Comparison of ENCODE assay signal across 10 cellular contexts in genomic region chr4:128524311-128524710, GRCh38.
DNase-seq lines count a peak whose midpoint lies in the region; ATAC-seq, FAIRE-seq and TF ChIP-seq lines count a peak whose summit lies in the region.
"Had no signal": no experiment of that assay in that cellular context is flagged by ENCODE, and none has a peak within 500 bp of the region (broad histone marks: within the 10 kb centered on the region; RNA-seq: fewer than 3 reads in every experiment).

No MANE protein-coding gene starts in this region.

- intact Hi-C loops in left cardiac atrium (cut with DNase I) (loop anchor here in 1 of 2 donors (10.0 kb wide), 1 partner anchor 60 kb away; no protein-coding TSS in a partner anchor), CD14-positive monocyte (cut with micrococcal nuclease) (no loop called here)
- intact Hi-C loops in CD8-positive, alpha-beta T cell (cut with DNase I, micrococcal nuclease) = no loop called here

- no peaks in the 10 kb centered on the region for H3K9me3 ChIP-seq in small intestine (ENCODE audit: control insufficient read depth, low read depth)
- no peaks in the 10 kb centered on the region for H3K9me3 ChIP-seq in CD8-positive, alpha-beta T cell (ENCODE audit: low read length)

- TF ChIP-seq CTCF in CD8-positive, alpha-beta T cell (IDR thresholded peaks at IDR 0.05) = no peak
- TF ChIP-seq CTCF in CD14-positive monocyte (IDR thresholded peaks at IDR 0.05) = no peak

- POLR2A ChIA-PET in CD8-positive, alpha-beta T cell (lab: Charles Lee) = no interaction called here

- H3K27ac Mint-ChIP-seq in CD8-positive, alpha-beta T cell = no peak overlapping the region
- no peak overlapping the region for H3K27ac Mint-ChIP-seq in CD14-positive monocyte

- H3K9me3 Mint-ChIP-seq in CD8-positive, alpha-beta T cell = no peaks in the 10 kb centered on the region
- H3K9me3 Mint-ChIP-seq in CD14-positive monocyte = peaks cover 0 to 1% (median 0%) of the 10 kb centered on the region in 7 donors

- H3K4me1 ChIP-seq in small intestine (ENCODE audit: control insufficient read depth in 2 of 2, insufficient read depth in 1 of 2, low read depth in 1 of 2, low read length in 1 of 2) = no peaks in the 10 kb centered on the region
- H3K4me1 ChIP-seq in CD8-positive, alpha-beta T cell (ENCODE audit: insufficient read depth, low read length) = no peaks in the 10 kb centered on the region

- H3K27ac ChIP-seq in small intestine (ENCODE audit: low read depth in 1 of 2, low read length in 1 of 2) = no peak overlapping the region
- no peak overlapping the region for H3K27ac ChIP-seq in CD8-positive, alpha-beta T cell (ENCODE audit: low read depth, low read length)

- peak; percentile 29 to 83 for ATAC-seq in left cardiac atrium
- ATAC-seq in CD8-positive, alpha-beta T cell = no peak

- FAIRE-seq in H54 (lab: Jason Lieb, UNC) (peak; percentile 60), small intestine (lab: Jason Lieb, UNC) (no peak)
- FAIRE-seq: endometrium had no signal

- H3K4me3 ChIP-seq in small intestine (ENCODE audit: low read depth in 1 of 2, low read length in 2 of 2) = no peak overlapping the region
- no peak overlapping the region for H3K4me3 ChIP-seq in CD8-positive, alpha-beta T cell (ENCODE audit: low read depth, low read length)

- peaks cover 20% of the 10 kb centered on the region for H3K27me3 Mint-ChIP-seq in CD8-positive, alpha-beta T cell (ENCODE audit: low read depth)
- peaks cover 0 to 2% (median 1%) of the 10 kb centered on the region in 3 donors for H3K27me3 Mint-ChIP-seq in CD14-positive monocyte (ENCODE audit: low read depth in 3 of 3)

- H3K4me1 Mint-ChIP-seq in CD8-positive, alpha-beta T cell (ENCODE audit: low read depth) = no peaks in the 10 kb centered on the region
- H3K4me1 Mint-ChIP-seq in CD14-positive monocyte = no peaks in the 10 kb centered on the region

- CTCF ChIA-PET in CD8-positive, alpha-beta T cell (lab: Charles Lee) = no interaction called here

- DNase-seq in H54 (ENCODE audit: insufficient read length, low spot score) (no peak), amniotic stem cell (lab: John Stamatoyannopoulos, UW) (peak; percentile 28), left cardiac atrium (peak; percentile 77), small intestine (peak; percentile 52), OCI-M1 (lab: John Stamatoyannopoulos, UW) (no peak), CD14-positive monocyte (ENCODE audit: low spot score) (no peak), NCI-H524 treated with DMSO at 0.1 percent for 48 hours (lab: John Stamatoyannopoulos, UW) (no peak)
- no peak for DNase-seq in CD8-positive, alpha-beta T cell
- DNase-seq: NCI-H1436 had no signal

- H3K4me3 Mint-ChIP-seq in CD8-positive, alpha-beta T cell = no peak overlapping the region
- no peak overlapping the region for H3K4me3 Mint-ChIP-seq in CD14-positive monocyte

- no peaks in the 10 kb centered on the region for H3K27me3 ChIP-seq in small intestine (ENCODE audit: control insufficient read depth in 2 of 2, insufficient read depth in 2 of 2, low read length in 2 of 2)
- H3K27me3 ChIP-seq in CD8-positive, alpha-beta T cell (ENCODE audit: insufficient read depth, low read length) = no peaks in the 10 kb centered on the region

- peak; percentile 46 for TF ChIP-seq POLR2A in H54 (IDR thresholded peaks at IDR 0.05; ENCODE audit: low read depth, low read length)

- H3K36me3 ChIP-seq in small intestine (ENCODE audit: control insufficient read depth in 2 of 2, insufficient read depth in 2 of 2, low read length in 2 of 2) = no peaks in the 10 kb centered on the region
- no peaks in the 10 kb centered on the region for H3K36me3 ChIP-seq in CD8-positive, alpha-beta T cell (ENCODE audit: insufficient read depth, low read length)

- 62 to 71% (median 67%) methylated on average over 6 of the region's 6 CpGs for WGBS in small intestine, 3 donors

- no peaks in the 10 kb centered on the region for H3K36me3 Mint-ChIP-seq in CD8-positive, alpha-beta T cell
- no peaks in the 10 kb centered on the region for H3K36me3 Mint-ChIP-seq in CD14-positive monocyte

Comparison
In these comparisons a context has a peak if more than half of its experiments do, and no peak if none do; other contexts are left out.
1. DNase-seq: peak in amniotic stem cell (single experiment), left cardiac atrium (single experiment) and small intestine (single experiment); none in H54 (single experiment), OCI-M1 (single experiment), CD8-positive, alpha-beta T cell (0 of 7), CD14-positive monocyte (single experiment) and NCI-H524 treated with DMSO at 0.1 percent for 48 hours (single experiment).